ENCODE assay signal across 20 cellular contexts in genomic region chr10:85926986-85927385, GRCh38.
A peak's percentile ranks its signal among the peaks of the same experiment; 100 is the strongest.
DNase-seq lines count a peak whose midpoint lies in the region; ATAC-seq, FAIRE-seq and TF ChIP-seq lines count a peak whose summit lies in the region.
"Had no signal": no experiment of that assay in that cellular context is flagged by ENCODE, and none has a peak within 500 bp of the region (broad histone marks: within the 10 kb centered on the region; RNA-seq: fewer than 3 reads in every experiment).

No MANE protein-coding gene starts in this region.

- no peaks in the 10 kb centered on the region for H3K9me3 ChIP-seq in keratinocyte (ENCODE audit: control insufficient read depth, low read depth, low read length)
- H3K9me3 ChIP-seq in testis = no peaks in the 10 kb centered on the region
- H3K9me3 ChIP-seq: breast epithelium, right atrium auricular region had no signal

- no peak overlapping the region for H3K4me2 ChIP-seq in keratinocyte (ENCODE audit: control insufficient read depth, extremely low read depth, insufficient read depth, low read depth, low read length)
- H3K4me2 ChIP-seq: KMS-11, neural progenitor cell had no signal

- 74 to 88% methylated on average over 3 of the region's 3 CpGs for WGBS in testis, 2 donors

- H3K79me2 ChIP-seq in keratinocyte (ENCODE audit: control insufficient read depth, insufficient read depth, low read length) = no peaks in the 10 kb centered on the region

- TF ChIP-seq POLR2A in testis (IDR thresholded peaks at IDR 0.05) = no peak

- DNase-seq in keratinocyte (ENCODE audit: low read depth, low spot score) (no peak), activated gamma-delta T cell (lab: John Stamatoyannopoulos, UW) (no peak), testis (no peak), left ventricle myocardium superior (no peak)
- DNase-seq in activated CD8-positive, alpha-beta memory T cell treated with anti-CD3 and anti-CD28 coated beads, Interleukin-2, amount 50 U/mL, for 4 hours = no peak
- DNase-seq: activated CD8-positive, alpha-beta T cell treated with anti-CD3 and anti-CD28 coated beads for 36 hours; activated naive CD8-positive, alpha-beta T cell treated with anti-CD3 and anti-CD28 coated beads, Interleukin-2, amount 50 U/mL, for 24 hours; Calu3; NCI-H1417 treated with DMSO at 0.1 percent for 48 hours; RPMI8226 had no signal

- H3K27me3 ChIP-seq in keratinocyte (ENCODE audit: control insufficient read depth, extremely low read depth, insufficient read depth, low read length) = no peaks in the 10 kb centered on the region
- H3K27me3 ChIP-seq in testis = no peaks in the 10 kb centered on the region
- H3K27me3 ChIP-seq: breast epithelium, neural progenitor cell, right atrium auricular region had no signal

- ATAC-seq in GM18858 (IDR thresholded peaks at IDR 0.05; ENCODE audit: unreplicated experiment) = peak; percentile 85
- peak; percentile 41 for ATAC-seq in GM19468 (IDR thresholded peaks at IDR 0.05; ENCODE audit: extremely low read depth, unreplicated experiment)
- peak; percentile 65 for ATAC-seq in HG03066 (IDR thresholded peaks at IDR 0.05; ENCODE audit: low read depth, unreplicated experiment)
- ATAC-seq in left ventricle myocardium superior = no peak
- ATAC-seq: activated CD8-positive, alpha-beta T cell treated with anti-CD3 and anti-CD28 coated beads for 36 hours; activated naive CD8-positive, alpha-beta T cell treated with anti-CD3 and anti-CD28 coated beads, Interleukin-2, amount 50 U/mL, for 24 hours; HCT116 had no signal

- H2AFZ ChIP-seq in keratinocyte (ENCODE audit: control insufficient read depth, low read length) = no peak overlapping the region
- H2AFZ ChIP-seq: neural progenitor cell had no signal

- intact Hi-C loops in testis (cut with DNase I; ENCODE audit: low total_unique reads) = no loop called here
- intact Hi-C loops in left ventricle myocardium superior (cut with micrococcal nuclease) = no loop called here

- no peak overlapping the region for H3K9ac ChIP-seq in keratinocyte (ENCODE audit: control insufficient read depth, extremely low read depth, insufficient read depth, low read length)
- H3K9ac ChIP-seq: KMS-11, neural progenitor cell had no signal

- TF ChIP-seq CTCF in keratinocyte (optimal IDR thresholded peaks at IDR 0.05 in 1 of 3, IDR thresholded peaks at IDR 0.05 in 1 of 3, conservative IDR thresholded peaks at IDR 0.05 in 1 of 3; ENCODE audit: extremely low read depth in 1 of 3, insufficient read depth in 2 of 3, low read length in 3 of 3) (no peak), testis (IDR thresholded peaks at IDR 0.05) (no peak)

- no peaks in the 10 kb centered on the region for H3K9me1 ChIP-seq in keratinocyte (ENCODE audit: control insufficient read depth, extremely low read depth, insufficient read depth, low read length)

- no peaks in the 10 kb centered on the region for H3K36me3 ChIP-seq in keratinocyte (ENCODE audit: control insufficient read depth in 2 of 2, extremely low read depth in 1 of 2, insufficient read depth in 2 of 2, low read length in 2 of 2)
- H3K36me3 ChIP-seq in testis (ENCODE audit: low read depth, missing control alignments) = no peaks in the 10 kb centered on the region
- H3K36me3 ChIP-seq: breast epithelium, neural progenitor cell, right atrium auricular region had no signal

- H4K20me1 ChIP-seq in keratinocyte (ENCODE audit: control insufficient read depth, extremely low read depth, insufficient read depth, low read length) = no peaks in the 10 kb centered on the region

- H3K27ac ChIP-seq in keratinocyte (ENCODE audit: control insufficient read depth, insufficient read depth, low read length) = no peak overlapping the region
- no peak overlapping the region for H3K27ac ChIP-seq in testis
- H3K27ac ChIP-seq: breast epithelium, KMS-11, neural progenitor cell, right atrium auricular region had no signal

- no peak overlapping the region for H3K4me3 ChIP-seq in keratinocyte (ENCODE audit: control insufficient read depth in 2 of 3, extremely low read depth in 1 of 3, insufficient read depth in 2 of 3, low read depth in 1 of 3, low read length in 3 of 3)
- no peak overlapping the region for H3K4me3 ChIP-seq in testis
- H3K4me3 ChIP-seq: breast epithelium, neural progenitor cell, right atrium auricular region had no signal

- H3K4me1 ChIP-seq in keratinocyte (ENCODE audit: control insufficient read depth, extremely low read depth, insufficient read depth, low read length) (peaks cover 6% of the 10 kb centered on the region), testis (peaks cover 12% of the 10 kb centered on the region)
- H3K4me1 ChIP-seq: breast epithelium, neural progenitor cell had no signal

- dilution Hi-C loops in keratinocyte (cut with MboI; ENCODE audit: extremely low pct_ligation_motif_present, low sequenced_read_pairs) = no loop called here

- FAIRE-seq in keratinocyte (lab: Jason Lieb, UNC) = peak; percentile 39
- FAIRE-seq: GM12892, islet of Langerhans had no signal
